ENCODE assay signal across 1 cellular context in genomic region chr10:30422981-30423654, GRCh38.
A peak's percentile ranks its signal among the peaks of the same experiment; 100 is the strongest.
TF ChIP-seq lines count a peak whose summit lies in the region.

No MANE protein-coding gene starts in this region.

TF ChIP-seq in A549, 52 proteins besides CTCF, POLR2A, EP300 and RAD21 (continued from another document):
- TF ChIP-seq HOXA7 (CRISPR knock-in tag; IDR thresholded peaks at IDR 0.05) (no peak), CBX2 (IDR thresholded peaks at IDR 0.05; ENCODE audit: borderline replicate concordance, low read depth) (no peak), CEBPB (IDR thresholded peaks at IDR 0.05) (peak in 1 of 2 experiments; percentile 90; a peak in 2 of 4 replicates), NPAS2 (CRISPR knock-in tag; IDR thresholded peaks at IDR 0.05; ENCODE audit: borderline replicate concordance) (no peak), JUNB (IDR thresholded peaks at IDR 0.05) (0 out of 2 replicates have a peak, but pooled peaks have one; percentile 2), RARB (CRISPR knock-in tag; IDR thresholded peaks at IDR 0.05) (no peak; the same call in 1 of the 2 replicates), MYC (IDR thresholded peaks at IDR 0.05; ENCODE audit: borderline replicate concordance, low read length) (no peak), POLR2AphosphoS2 (conservative IDR thresholded peaks at IDR 0.05; ENCODE audit: low read length) (no peak), MAX (IDR thresholded peaks at IDR 0.05) (peak; percentile 69), CBX8 (IDR thresholded peaks at IDR 0.05) (no peak), NFE2L2 (conservative IDR thresholded peaks at IDR 0.05; ENCODE audit: low read length) (no peak), HDAC2 (IDR thresholded peaks at IDR 0.05) (no peak), EHF (CRISPR knock-in tag; IDR thresholded peaks at IDR 0.05) (peak; percentile 57), PHF8 (IDR thresholded peaks at IDR 0.05; ENCODE audit: borderline replicate concordance, low read depth) (no peak), JUN (IDR thresholded peaks at IDR 0.05) (peak; percentile 63 to 81; a peak in 3 of 5 replicates)
- TF ChIP-seq, protein P1, sequence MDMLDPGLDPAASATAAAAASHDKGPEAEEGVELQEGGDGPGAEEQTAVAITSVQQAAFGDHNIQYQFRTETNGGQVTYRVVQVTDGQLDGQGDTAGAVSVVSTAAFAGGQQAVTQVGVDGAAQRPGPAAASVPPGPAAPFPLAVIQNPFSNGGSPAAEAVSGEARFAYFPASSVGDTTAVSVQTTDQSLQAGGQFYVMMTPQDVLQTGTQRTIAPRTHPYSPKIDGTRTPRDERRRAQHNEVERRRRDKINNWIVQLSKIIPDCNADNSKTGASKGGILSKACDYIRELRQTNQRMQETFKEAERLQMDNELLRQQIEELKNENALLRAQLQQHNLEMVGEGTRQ (IDR thresholded peaks at IDR 0.05), result no peak
- TF ChIP-seq, protein P2, sequence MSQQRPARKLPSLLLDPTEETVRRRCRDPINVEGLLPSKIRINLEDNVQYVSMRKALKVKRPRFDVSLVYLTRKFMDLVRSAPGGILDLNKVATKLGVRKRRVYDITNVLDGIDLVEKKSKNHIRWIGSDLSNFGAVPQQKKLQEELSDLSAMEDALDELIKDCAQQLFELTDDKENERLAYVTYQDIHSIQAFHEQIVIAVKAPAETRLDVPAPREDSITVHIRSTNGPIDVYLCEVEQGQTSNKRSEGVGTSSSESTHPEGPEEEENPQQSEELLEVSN (IDR thresholded peaks at IDR 0.05; ENCODE audit: borderline replicate concordance, low read depth), result 0 out of 2 replicates have a peak, but pooled peaks have one; percentile 10
- TF ChIP-seq, protein P3, sequence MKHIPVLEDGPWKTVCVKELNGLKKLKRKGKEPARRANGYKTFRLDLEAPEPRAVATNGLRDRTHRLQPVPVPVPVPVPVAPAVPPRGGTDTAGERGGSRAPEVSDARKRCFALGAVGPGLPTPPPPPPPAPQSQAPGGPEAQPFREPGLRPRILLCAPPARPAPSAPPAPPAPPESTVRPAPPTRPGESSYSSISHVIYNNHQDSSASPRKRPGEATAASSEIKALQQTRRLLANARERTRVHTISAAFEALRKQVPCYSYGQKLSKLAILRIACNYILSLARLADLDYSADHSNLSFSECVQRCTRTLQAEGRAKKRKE (CRISPR knock-in tag; IDR thresholded peaks at IDR 0.05; ENCODE audit: low read depth), result no peak
